11 cellular contexts compared by ENCODE assay signal in the genomic region with DNA sequence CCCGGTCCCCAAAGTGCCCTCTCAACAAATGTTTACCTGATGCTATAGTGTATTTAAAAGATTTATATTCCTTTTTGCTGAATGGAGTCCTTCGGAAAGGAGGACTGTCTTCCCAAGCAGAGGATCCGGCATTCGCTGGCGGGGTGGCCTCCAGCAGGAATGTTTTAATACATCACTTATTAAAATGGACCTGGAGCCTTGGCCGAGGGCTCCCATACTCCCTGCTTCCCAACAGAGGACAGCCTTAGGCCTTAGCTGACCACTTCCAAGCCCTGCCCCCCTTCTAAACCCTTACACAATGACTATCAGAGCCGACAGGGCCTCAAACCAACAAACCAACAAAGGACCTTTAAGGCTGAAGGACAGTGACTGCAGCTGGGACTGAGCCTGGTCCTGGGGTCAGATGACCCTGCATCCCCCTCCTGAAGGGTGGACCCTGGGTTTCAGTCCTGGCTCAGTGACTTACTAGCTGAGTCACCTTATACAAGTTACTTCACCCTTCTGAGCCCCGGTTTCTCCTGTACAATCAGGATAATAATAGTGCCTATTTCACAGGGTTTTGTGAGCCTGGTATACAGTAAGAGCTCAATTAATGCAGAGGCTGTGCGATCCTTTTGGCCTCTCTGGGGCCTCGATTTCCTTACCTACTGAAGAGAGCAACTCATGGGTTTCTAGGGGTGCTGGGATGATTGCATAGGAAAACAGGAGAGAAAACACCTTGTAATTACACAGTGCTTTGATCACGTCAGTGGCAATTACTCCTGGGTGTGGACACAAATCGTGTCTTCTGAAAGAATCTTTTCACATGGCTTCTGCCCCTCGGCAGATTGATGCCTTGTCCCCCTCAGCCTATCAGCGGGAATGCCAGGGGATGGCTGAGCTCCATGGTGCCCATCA. TPM values are rescaled to one million over a fixed set of nuclear protein-coding genes. Genes with fewer than 3 reads are reported as not detected.
DNase-seq lines count a peak whose midpoint lies in the region; ATAC-seq and TF ChIP-seq lines count a peak whose summit lies in the region.
"Had no signal": no experiment of that assay in that cellular context is flagged by ENCODE, and none has a peak within 500 bp of the region (broad histone marks: within the 10 kb centered on the region; RNA-seq: fewer than 3 reads in every experiment).

No MANE protein-coding gene starts in this region.

- H4K20me1 ChIP-seq in PC-3 (ENCODE audit: low read length) = peaks cover 30% of the 10 kb centered on the region

- peak overlapping the region; percentile 33 to 73 (median 72) for H3K4me3 Mint-ChIP-seq in nephron
- H3K4me3 Mint-ChIP-seq: naive thymus-derived CD8-positive, alpha-beta T cell had no signal

- H3F3A ChIP-seq in PC-3 (ENCODE audit: low read length, unreplicated experiment) = peaks cover 4% of the 10 kb centered on the region

- no peak overlapping the region for H3K4me3 ChIP-seq in PC-3 (ENCODE audit: low read length)

- peak overlapping the region; percentile 55 for H3K27ac ChIP-seq in PC-3 (ENCODE audit: low read length)

- no peak for ATAC-seq in PC-3
- no peak for ATAC-seq in HG02642 (IDR thresholded peaks at IDR 0.05; ENCODE audit: poor library complexity, unreplicated experiment)
- ATAC-seq: naive thymus-derived CD8-positive, alpha-beta T cell had no signal

- H2AFZ ChIP-seq in PC-3 (ENCODE audit: low read length) = no peak overlapping the region

- intact Hi-C loops in PC-3 (cut with micrococcal nuclease) = no loop called here
- intact Hi-C loops in head of caudate nucleus (cut with DNase I) = no loop called here

- H3K79me2 ChIP-seq in PC-3 (ENCODE audit: low read length) = peaks cover 35% of the 10 kb centered on the region

- peaks cover 6% of the 10 kb centered on the region for H3K27me3 ChIP-seq in PC-3 (ENCODE audit: low read length)

- H3K4me1 ChIP-seq in PC-3 (ENCODE audit: insufficient read depth, low read length) = peaks cover 58% of the 10 kb centered on the region

- 0 out of 2 replicates have a peak, but pooled peaks cover 3% of the 10 kb centered on the region for H3K36me3 ChIP-seq in PC-3 (ENCODE audit: low read depth, low read length)

- peaks cover 65% of the 10 kb centered on the region for H3K27me3 Mint-ChIP-seq in nephron (ENCODE audit: low read depth)

- POLR2A ChIA-PET in PC-3 (lab: Charles Lee; ENCODE audit: unreplicated experiment) = no interaction called here

- no peak overlapping the region for H3K4me2 ChIP-seq in PC-3 (ENCODE audit: low read length)

- BruUV-seq in PC-3 (replicated peaks; lab: Mats Ljungman, UMichigan) = no TSS peak

- CTCF ChIA-PET in PC-3 (lab: Charles Lee) = interaction anchor here (0.5 to 0.7 kb wide), 3 partner anchors 14 to 119 kb away, joined by 3 to 4 read pairs (median 4); no protein-coding TSS in a partner anchor

- no peaks in the 10 kb centered on the region for H3K9me3 Mint-ChIP-seq in nephron
- H3K9me3 Mint-ChIP-seq: naive thymus-derived CD8-positive, alpha-beta T cell had no signal

- peaks cover 76% of the 10 kb centered on the region for H3K4me1 Mint-ChIP-seq in nephron

- DNase-seq in C1 segment of cervical spinal cord (lab: John Stamatoyannopoulos, UW) = peak in 10 of 14 donors; percentile 17 to 66 (median 54)
- no peak for DNase-seq in PC-3
- peak in 41 of 42 donors; percentile 33 to 90 (median 74) for DNase-seq in head of caudate nucleus
- DNase-seq in activated gamma-delta T cell treated with Interleukin-2 at 50 U/mL for 16 hours = no peak
- DNase-seq in GM19240 (ENCODE audit: insufficient read length, low spot score) = no peak
- DNase-seq in NCI-H526 (lab: John Stamatoyannopoulos, UW) = no peak
- DNase-seq: activated T-cell treated with anti-CD3 and anti-CD28 coated beads, Interleukin-2, amount 50 U/mL, for 1 hour; naive thymus-derived CD8-positive, alpha-beta T cell; NCI-H2107 had no signal

- no peaks in the 10 kb centered on the region for H3K9me3 ChIP-seq in PC-3 (ENCODE audit: low read length)

- TF ChIP-seq CTCF in PC-3 (conservative IDR thresholded peaks at IDR 0.05; ENCODE audit: low read depth, low read length) (no peak), nephron (IDR thresholded peaks at IDR 0.05; ENCODE audit: unreplicated experiment in 3 of 3) (no peak)

- H3K36me3 Mint-ChIP-seq in nephron (ENCODE audit: low read depth) = peaks cover 5% of the 10 kb centered on the region

- peak overlapping the region; percentile 94 to 97 (median 95) for H3K27ac Mint-ChIP-seq in nephron

- no peaks in the 10 kb centered on the region for H3K9me2 ChIP-seq in PC-3 (replicated peaks; ENCODE audit: low read length)

- H3K9ac ChIP-seq in PC-3 (ENCODE audit: low read length) = no peak overlapping the region

RNA-seq across cellular contexts. Expression of a gene that starts 5.5 kb away (rescaled TPM):
- total RNA-seq in PC-3 (2014; rRNA removed) = 51.2 and 56.9 TPM in 2 replicates

RNA-seq across cellular contexts. Expression of a gene that starts 27.4 kb away (rescaled TPM):
- 28.9 and 29.5 TPM in 2 replicates for total RNA-seq in PC-3 (2014; rRNA removed)

Comparison
In these comparisons a context has a peak if more than half of its experiments do, and no peak if none do; other contexts are left out.
1. DNase-seq: peak in C1 segment of cervical spinal cord (10 of 14) and head of caudate nucleus (41 of 42); none in PC-3 (single experiment), activated gamma-delta T cell treated with Interleukin-2 at 50 U/mL for 16 hours (single experiment), GM19240 (single experiment) and NCI-H526 (0 of 2).